In genomic region chr2:102313025-102313424, GRCh38 we compare ENCODE assay signal across 1 cellular context.
TF ChIP-seq lines count a peak whose summit lies in the region.

No MANE protein-coding gene starts in this region.

TF ChIP-seq in WTC11, 78 proteins besides CTCF, POLR2A, EP300 and RAD21 (continued from another document):
- no peak for TF ChIP-seq ARID4B (CRISPR knock-in tag; IDR thresholded peaks at IDR 0.05; ENCODE audit: borderline replicate concordance)
TF ChIP-seq in WTC11: peak in this region for 0.
